In the genomic region with DNA sequence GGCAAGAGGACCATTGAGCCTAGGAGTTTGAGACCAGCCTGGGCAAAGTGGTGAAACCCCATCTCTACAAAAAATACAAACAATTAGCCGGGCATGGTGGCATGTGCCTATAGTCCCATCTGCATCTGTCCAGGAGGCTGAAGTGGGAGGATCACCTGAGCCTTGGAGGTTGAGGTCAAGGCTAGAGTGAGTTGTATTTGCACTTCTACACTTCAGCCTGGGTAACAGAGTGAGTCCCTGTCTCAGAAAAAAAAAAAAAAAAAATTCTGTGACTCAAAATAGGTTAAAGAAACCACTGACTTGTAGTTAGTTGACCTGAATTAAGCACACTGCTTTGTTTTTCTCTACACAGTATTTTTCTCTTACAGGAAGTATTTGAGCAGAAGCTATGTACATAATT, we compare ENCODE assay signal across 27 cellular contexts.
"Had no signal": no experiment of that assay in that cellular context is flagged by ENCODE, and none has a peak within 500 bp of the region (broad histone marks: within the 10 kb centered on the region; RNA-seq: fewer than 3 reads in every experiment).

No MANE protein-coding gene starts in this region.

- H3K4me3 Mint-ChIP-seq: endodermal cell; naive thymus-derived CD4-positive, alpha-beta T cell; nephron; neural progenitor cell; stimulated activated memory B cell treated with anti-CD40 and anti-IgM and Interleukin-4, amounts not matched to agents 10 μg/mL and 1 μg/mL and 100 μg/mL, for 72 hours had no signal

- DNase-seq: dorsolateral prefrontal cortex; effector CD4-positive, alpha-beta T cell; endodermal cell; foreskin fibroblast; gastrocnemius medialis; head of caudate nucleus; left cardiac atrium; left lung; mesenchymal stem cell; midbrain; naive thymus-derived CD4-positive, alpha-beta T cell; sigmoid colon; stimulated activated CD4-positive, alpha-beta T cell treated with anti-CD3 and anti-CD28 coated beads, Interleukin-2, amount 100 ng/mL, for 24 hours; stimulated activated CD4-positive, alpha-beta T cell treated with anti-CD3 and anti-CD28 coated beads, Interleukin-4, amount 100 ng/mL, for 24 hours; stimulated activated naive CD8-positive, alpha-beta T cell treated with anti-CD3 and anti-CD28 coated beads, Interleukin-15, Interleukin-2, amounts not matched to agents 100 U/mL and 50 U/mL, for 24 hours; substantia nigra; upper lobe of left lung had no signal

- H3K36me3 ChIP-seq: neural progenitor cell, thoracic aorta had no signal

- H3K4me2 ChIP-seq: neural progenitor cell had no signal

- FAIRE-seq: colon, urothelium cell line had no signal

- H2AFZ ChIP-seq: neural progenitor cell, parathyroid adenoma had no signal

- H3K9me3 Mint-ChIP-seq: endodermal cell; naive thymus-derived CD4-positive, alpha-beta T cell; nephron; neural progenitor cell; stimulated activated memory B cell treated with anti-CD40 and anti-IgM and Interleukin-4, amounts not matched to agents 10 μg/mL and 1 μg/mL and 100 μg/mL, for 72 hours had no signal

- H3K27ac Mint-ChIP-seq: endodermal cell; nephron; neural progenitor cell; stimulated activated memory B cell treated with anti-CD40 and anti-IgM and Interleukin-4, amounts not matched to agents 10 μg/mL and 1 μg/mL and 100 μg/mL, for 72 hours had no signal

- H3K9ac ChIP-seq: neural progenitor cell, parathyroid adenoma had no signal

- H3K9me3 ChIP-seq: gastrocnemius medialis, left lung, sigmoid colon, thoracic aorta, tibial nerve, upper lobe of left lung had no signal

- H3K4me1 Mint-ChIP-seq: endodermal cell, nephron, neural progenitor cell had no signal

- H3K27ac ChIP-seq: dorsolateral prefrontal cortex, epithelial cell of prostate, gastrocnemius medialis, left lung, neural progenitor cell, parathyroid adenoma, sigmoid colon, thoracic aorta, tibial nerve, upper lobe of left lung had no signal

- H3K27me3 ChIP-seq: dorsolateral prefrontal cortex, gastrocnemius medialis, left lung, neural progenitor cell, sigmoid colon, tibial nerve, upper lobe of left lung had no signal

- ATAC-seq: esophagus mucosa; gastrocnemius medialis; left cardiac atrium; left lung; naive thymus-derived CD4-positive, alpha-beta T cell; stimulated activated memory B cell treated with anti-CD40 and anti-IgM and Interleukin-4, amounts not matched to agents 10 μg/mL and 1 μg/mL and 100 μg/mL, for 72 hours; stimulated activated naive CD8-positive, alpha-beta T cell treated with anti-CD3 and anti-CD28 coated beads, Interleukin-15, Interleukin-2, amounts not matched to agents 100 U/mL and 50 U/mL, for 24 hours had no signal

- H3K4me3 ChIP-seq: dorsolateral prefrontal cortex, gastrocnemius medialis, left lung, neural progenitor cell, sigmoid colon, thoracic aorta, tibial nerve, upper lobe of left lung had no signal

- H3K4me1 ChIP-seq: left lung, neural progenitor cell, parathyroid adenoma, upper lobe of left lung had no signal
